17 cellular contexts compared by ENCODE assay signal in the genomic region with DNA sequence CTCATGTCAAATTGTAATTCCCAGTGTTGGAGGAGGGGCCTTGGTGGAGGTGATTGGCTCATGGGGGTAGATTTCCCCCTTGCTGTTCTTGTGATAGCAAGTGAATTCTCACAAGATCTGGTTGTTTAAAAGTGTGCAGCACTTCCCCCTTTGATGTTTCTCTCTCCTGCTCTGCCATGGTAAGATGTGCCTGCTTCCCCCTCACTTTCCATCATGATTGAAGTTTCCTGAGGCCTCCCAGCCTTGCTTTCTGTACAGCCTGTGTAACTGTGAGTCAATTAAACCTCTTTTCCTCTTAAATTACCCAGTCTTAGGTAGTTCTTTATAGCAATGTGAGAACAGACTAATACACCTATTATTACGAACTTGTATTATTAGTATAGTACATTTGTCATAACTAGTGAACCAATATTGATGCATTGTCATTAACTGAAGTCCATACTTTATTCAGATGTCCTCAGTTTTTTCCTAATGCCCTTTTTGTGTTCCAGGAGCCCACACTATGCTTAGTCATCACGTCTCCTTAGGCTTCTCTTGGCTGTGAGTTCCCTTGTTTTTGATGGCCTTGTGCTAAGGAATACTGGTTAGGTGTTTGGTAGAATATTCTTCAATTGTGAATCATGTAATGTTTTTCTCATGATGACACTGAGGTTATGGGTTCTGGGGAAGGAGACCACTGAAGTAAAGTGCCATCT. TPM values are rescaled to one million over a fixed set of nuclear protein-coding genes. Genes with fewer than 3 reads are reported as not detected.
DNase-seq lines count a peak whose midpoint lies in the region; TF ChIP-seq lines count a peak whose summit lies in the region.
"Had no signal": no experiment of that assay in that cellular context is flagged by ENCODE, and none has a peak within 500 bp of the region (broad histone marks: within the 10 kb centered on the region; RNA-seq: fewer than 3 reads in every experiment).

No MANE protein-coding gene starts in this region.

- H3K36me3 Mint-ChIP-seq in activated CD4-positive, alpha-beta memory T cell treated with anti-CD3 and anti-CD28 coated beads for 36 hours = no peaks in the 10 kb centered on the region
- no peaks in the 10 kb centered on the region for H3K36me3 Mint-ChIP-seq in activated CD4-positive, alpha-beta memory T cell treated with anti-CD3 and anti-CD28 coated beads, Interleukin-2, amount 10 ng/mL, durations not matched to agents 7 days and 5 days (ENCODE audit: low read depth)

- no peak overlapping the region for H3K4me3 ChIP-seq in NB4 (ENCODE audit: low read depth, low read length)
- no peak overlapping the region for H3K4me3 ChIP-seq in cardiac fibroblast (replicated peaks in 1 of 2; ENCODE audit: low read depth in 2 of 2, low read length in 2 of 2)
- no peak overlapping the region for H3K4me3 ChIP-seq in smooth muscle cell
- no peak overlapping the region for H3K4me3 ChIP-seq in left ventricle myocardium inferior
- H3K4me3 ChIP-seq: left lung, right lobe of liver, uterus had no signal

- H3K36me3 ChIP-seq in smooth muscle cell (ENCODE audit: low read depth) = no peaks in the 10 kb centered on the region
- H3K36me3 ChIP-seq in left ventricle myocardium inferior = no peaks in the 10 kb centered on the region
- H3K36me3 ChIP-seq: left lung, right lobe of liver, uterus had no signal

- no peaks in the 10 kb centered on the region for H3K9me3 Mint-ChIP-seq in activated CD4-positive, alpha-beta memory T cell treated with anti-CD3 and anti-CD28 coated beads for 36 hours
- no peaks in the 10 kb centered on the region for H3K9me3 Mint-ChIP-seq in activated CD4-positive, alpha-beta memory T cell treated with anti-CD3 and anti-CD28 coated beads, Interleukin-2, amount 10 ng/mL, durations not matched to agents 7 days and 5 days

- H3K27me3 Mint-ChIP-seq in activated CD4-positive, alpha-beta memory T cell treated with anti-CD3 and anti-CD28 coated beads for 36 hours = no peaks in the 10 kb centered on the region
- no peaks in the 10 kb centered on the region for H3K27me3 Mint-ChIP-seq in activated CD4-positive, alpha-beta memory T cell treated with anti-CD3 and anti-CD28 coated beads, Interleukin-2, amount 10 ng/mL, durations not matched to agents 7 days and 5 days

- peak overlapping the region; percentile 52 for H3K27ac ChIP-seq in smooth muscle cell (ENCODE audit: low read depth)
- H3K27ac ChIP-seq in left ventricle myocardium inferior (replicated peaks) = no peak overlapping the region
- H3K27ac ChIP-seq: left lung, right lobe of liver, uterus had no signal

- no peak for TF ChIP-seq CTCF in NB4 (IDR thresholded peaks at IDR 0.05; ENCODE audit: low read depth, low read length)
- no peak for TF ChIP-seq CTCF in cardiac fibroblast (IDR thresholded peaks at IDR 0.05; ENCODE audit: low read depth, low read length)
- TF ChIP-seq CTCF in smooth muscle cell (IDR thresholded peaks at IDR 0.05; ENCODE audit: borderline replicate concordance, insufficient read depth, poor library complexity, severe bottlenecking) = no peak
- no peak for TF ChIP-seq CTCF in left ventricle myocardium inferior (IDR thresholded peaks at IDR 0.05; ENCODE audit: borderline replicate concordance)

- no peaks in the 10 kb centered on the region for H3K9me3 ChIP-seq in smooth muscle cell (replicated peaks; ENCODE audit: low read depth)
- H3K9me3 ChIP-seq in left ventricle myocardium inferior (replicated peaks) = no peaks in the 10 kb centered on the region
- H3K9me3 ChIP-seq: Caco-2, left lung, right lobe of liver, uterus had no signal

- no peak for TF ChIP-seq POLR2A in NB4 (IDR thresholded peaks at IDR 0.05; ENCODE audit: extremely low read depth, insufficient read length)

- no peak overlapping the region for H3K4me3 Mint-ChIP-seq in activated CD4-positive, alpha-beta memory T cell treated with anti-CD3 and anti-CD28 coated beads for 36 hours
- H3K4me3 Mint-ChIP-seq in activated CD4-positive, alpha-beta memory T cell treated with anti-CD3 and anti-CD28 coated beads, Interleukin-2, amount 10 ng/mL, durations not matched to agents 7 days and 5 days = no peak overlapping the region
- H3K4me3 Mint-ChIP-seq: nephron had no signal

- CTCF ChIA-PET in activated CD4-positive, alpha-beta memory T cell treated with anti-CD3 and anti-CD28 coated beads for 36 hours (lab: Charles Lee) = no interaction called here
- CTCF ChIA-PET in activated CD4-positive, alpha-beta memory T cell treated with anti-CD3 and anti-CD28 coated beads, Interleukin-2, amount 10 ng/mL, durations not matched to agents 7 days and 5 days (lab: Charles Lee) = interaction anchor here (1.0 kb wide), 1 partner anchor 10 kb away, joined by 3 read pairs; no protein-coding TSS in a partner anchor

- no peak overlapping the region for H3K9ac ChIP-seq in smooth muscle cell (ENCODE audit: low read depth)

- H3K79me2 ChIP-seq in smooth muscle cell (ENCODE audit: low read depth) = no peaks in the 10 kb centered on the region

- H2AFZ ChIP-seq in smooth muscle cell (ENCODE audit: low read depth) = no peak overlapping the region

- no peak overlapping the region for H3K4me2 ChIP-seq in smooth muscle cell

- H4K20me1 ChIP-seq in smooth muscle cell (ENCODE audit: low read depth) = no peaks in the 10 kb centered on the region

- intact Hi-C loops in activated CD4-positive, alpha-beta memory T cell treated with anti-CD3 and anti-CD28 coated beads for 36 hours (cut with micrococcal nuclease) = no loop called here
- intact Hi-C loops in left ventricle myocardium inferior (cut with micrococcal nuclease) = no loop called here

- H3K27ac Mint-ChIP-seq in activated CD4-positive, alpha-beta memory T cell treated with anti-CD3 and anti-CD28 coated beads for 36 hours = peak overlapping the region; percentile 28
- H3K27ac Mint-ChIP-seq in activated CD4-positive, alpha-beta memory T cell treated with anti-CD3 and anti-CD28 coated beads, Interleukin-2, amount 10 ng/mL, durations not matched to agents 7 days and 5 days = no peak overlapping the region
- H3K27ac Mint-ChIP-seq: nephron had no signal

- 71% methylated on average over 2 of the region's 2 CpGs for WGBS in smooth muscle cell (ENCODE audit: low lambda C conversion rate)

- H3K4me1 Mint-ChIP-seq in activated CD4-positive, alpha-beta memory T cell treated with anti-CD3 and anti-CD28 coated beads for 36 hours (ENCODE audit: low read depth) = peaks cover 42% of the 10 kb centered on the region
- H3K4me1 Mint-ChIP-seq in activated CD4-positive, alpha-beta memory T cell treated with anti-CD3 and anti-CD28 coated beads, Interleukin-2, amount 10 ng/mL, durations not matched to agents 7 days and 5 days = peaks cover 29% of the 10 kb centered on the region

- no peaks in the 10 kb centered on the region for H3F3A ChIP-seq in smooth muscle cell (ENCODE audit: low read depth)

- DNase-seq in activated CD4-positive, alpha-beta memory T cell treated with anti-CD3 and anti-CD28 coated beads for 36 hours = no peak
- DNase-seq in activated CD4-positive, alpha-beta memory T cell treated with anti-CD3 and anti-CD28 coated beads, Interleukin-2, amount 10 ng/mL, durations not matched to agents 7 days and 5 days = no peak
- DNase-seq in NB4 (ENCODE audit: low read depth) (peak; percentile 28), cardiac fibroblast (ENCODE audit: low read depth in 2 of 2) (peak; percentile 36 to 54), smooth muscle cell (lab: John Stamatoyannopoulos, UW; ENCODE audit: unreplicated experiment) (no peak), left ventricle myocardium inferior (no peak), NCI-H2171 treated with DMSO at 0.1 percent for 48 hours (lab: John Stamatoyannopoulos, UW) (no peak)
- no peak for DNase-seq in stimulated activated CD4-positive, alpha-beta T cell treated with anti-CD3 and anti-CD28 coated beads, Interleukin-4, amount 100 ng/mL, for 24 hours
- DNase-seq: Caco-2; left lung; NCI-H1092 treated with DMSO at 0.1 percent for 48 hours; NCI-H345; right lobe of liver; stimulated activated naive CD4-positive, alpha-beta T cell treated with Interleukin-2 at 50 U/mL for 16 hours; uterus had no signal

- POLR2A ChIA-PET in activated CD4-positive, alpha-beta memory T cell treated with anti-CD3 and anti-CD28 coated beads for 36 hours (lab: Charles Lee) = no interaction called here
- POLR2A ChIA-PET in activated CD4-positive, alpha-beta memory T cell treated with anti-CD3 and anti-CD28 coated beads, Interleukin-2, amount 10 ng/mL, durations not matched to agents 7 days and 5 days (lab: Charles Lee) = no interaction called here

- H3K27me3 ChIP-seq in smooth muscle cell (ENCODE audit: low read depth) = no peaks in the 10 kb centered on the region
- H3K27me3 ChIP-seq in left ventricle myocardium inferior (ENCODE audit: low read depth) = no peaks in the 10 kb centered on the region
- H3K27me3 ChIP-seq: left lung, right lobe of liver, uterus had no signal

- H3K4me1 ChIP-seq in smooth muscle cell (ENCODE audit: low read depth) = no peaks in the 10 kb centered on the region
- H3K4me1 ChIP-seq in left ventricle myocardium inferior = peaks cover 12% of the 10 kb centered on the region
- H3K4me1 ChIP-seq: uterus had no signal

RNA-seq across cellular contexts. Expression of gene MAP3K2, which starts 4.5 kb away (rescaled TPM):
- 10 to 100 TPM; 33.4 to 34.9 TPM for total RNA-seq in activated CD4-positive, alpha-beta memory T cell treated with anti-CD3 and anti-CD28 coated beads for 36 hours
- total RNA-seq in activated CD4-positive, alpha-beta memory T cell treated with anti-CD3 and anti-CD28 coated beads, Interleukin-2, amount 10 ng/mL, durations not matched to agents 7 days and 5 days = 10 to 100 TPM; 56.2 to 59.6 TPM
- total RNA-seq in smooth muscle cell = 42.7 and 46.7 TPM in 2 replicates
- 33.6 and 39.2 TPM in 2 replicates for polyA plus RNA-seq in smooth muscle cell
- total RNA-seq in left ventricle myocardium inferior = 22.2 TPM

RNA-seq across cellular contexts. Expression of gene PROC, which starts 25.9 kb away (rescaled TPM):
- total RNA-seq in activated CD4-positive, alpha-beta memory T cell treated with anti-CD3 and anti-CD28 coated beads for 36 hours = not detected
- total RNA-seq in activated CD4-positive, alpha-beta memory T cell treated with anti-CD3 and anti-CD28 coated beads, Interleukin-2, amount 10 ng/mL, durations not matched to agents 7 days and 5 days = not detected
- 1.1 TPM in 1 of 2 replicates, not detected in the other for total RNA-seq in smooth muscle cell
- 0.44 and 0.85 TPM in 2 replicates for polyA plus RNA-seq in smooth muscle cell
- not detected for total RNA-seq in left ventricle myocardium inferior
- total RNA-seq: fibroblast of lung had no signal
- polyA plus RNA-seq: fibroblast of lung had no signal

Comparison
In these comparisons a context has a peak if more than half of its experiments do, and no peak if none do; other contexts are left out.
1. DNase-seq: peak in NB4 (single experiment) and cardiac fibroblast (2 of 2); none in activated CD4-positive, alpha-beta memory T cell treated with anti-CD3 and anti-CD28 coated beads for 36 hours (single experiment), activated CD4-positive, alpha-beta memory T cell treated with anti-CD3 and anti-CD28 coated beads, Interleukin-2, amount 10 ng/mL, durations not matched to agents 7 days and 5 days (single experiment), smooth muscle cell (single experiment), stimulated activated CD4-positive, alpha-beta T cell treated with anti-CD3 and anti-CD28 coated beads, Interleukin-4, amount 100 ng/mL, for 24 hours (single experiment), left ventricle myocardium inferior (single experiment) and NCI-H2171 treated with DMSO at 0.1 percent for 48 hours (single experiment).